ENCODE assay signal across 16 cellular contexts in the genomic region with DNA sequence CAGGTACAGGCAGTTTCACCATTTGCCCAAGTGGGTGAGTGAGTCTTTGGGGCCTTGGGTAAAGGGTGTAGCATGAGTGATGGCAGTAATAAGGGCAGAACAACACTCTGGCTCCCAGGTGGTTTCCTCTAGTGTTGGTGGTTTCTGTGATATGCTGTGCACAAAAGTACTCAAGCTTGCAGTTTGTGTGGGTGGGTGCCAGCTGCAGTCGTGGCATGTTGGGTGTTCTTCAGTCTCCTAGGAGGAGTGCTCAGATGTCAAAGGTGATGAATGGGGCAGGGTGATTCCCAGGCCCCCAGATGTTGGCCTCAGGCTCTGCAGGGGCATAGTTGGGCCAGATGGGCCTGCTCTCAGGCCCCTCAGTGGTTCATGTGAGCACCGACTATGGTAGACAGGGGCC.
A peak's percentile ranks its signal among the peaks of the same experiment; 100 is the strongest.
DNase-seq lines count a peak whose midpoint lies in the region; ATAC-seq and TF ChIP-seq lines count a peak whose summit lies in the region.
"Had no signal": no experiment of that assay in that cellular context is flagged by ENCODE, and none has a peak within 500 bp of the region (broad histone marks: within the 10 kb centered on the region; RNA-seq: fewer than 3 reads in every experiment).

No MANE protein-coding gene starts in this region.

- H3K27ac ChIP-seq in OCI-LY1 (ENCODE audit: low read depth, low read length, poor library complexity, severe bottlenecking) (peak overlapping the region; percentile 97), ascending aorta (no peak overlapping the region)
- H3K27ac ChIP-seq: parathyroid adenoma had no signal

- peaks cover 4% of the 10 kb centered on the region; the same call in 1 of the 2 replicates for H3F3A ChIP-seq in OCI-LY1 (ENCODE audit: insufficient read depth, low read length)

- peak; percentile 26 for DNase-seq in GM06990 (ENCODE audit: extremely low read depth, insufficient read length)
- no peak for DNase-seq in type B pancreatic cell (ENCODE audit: extremely low spot score, unreplicated experiment)
- DNase-seq in NCI-H345 (lab: John Stamatoyannopoulos, UW), result no peak
- no peak for DNase-seq in NCI-H748 treated with DMSO at 0.1 percent for 48 hours (lab: John Stamatoyannopoulos, UW)
- no peak for DNase-seq in ascending aorta (ENCODE audit: low spot score in 2 of 2)
- DNase-seq: activated CD8-positive, alpha-beta memory T cell treated with anti-CD3 and anti-CD28 coated beads, Interleukin-2, amount 50 U/mL, for 48 hours; DND-41; mesendoderm; NCI-H1092; NCI-H524 treated with DMSO at 0.1 percent for 48 hours had no signal

- no peak overlapping the region; the same call in 1 of the 2 replicates for H3K4me2 ChIP-seq in OCI-LY1 (ENCODE audit: low read length)

- H3K9me2 ChIP-seq in OCI-LY1 (ENCODE audit: low read depth, low read length), result no peaks in the 10 kb centered on the region

- H3K27me3 Mint-ChIP-seq in type B pancreatic cell, result no peaks in the 10 kb centered on the region

- H4K20me1 ChIP-seq in OCI-LY1 (ENCODE audit: insufficient read depth, low read length), result no peaks in the 10 kb centered on the region

- H3K4me3 ChIP-seq in GM06990 (replicated peaks; ENCODE audit: low read depth, low read length) (no peak overlapping the region), OCI-LY1 (ENCODE audit: low read depth, low read length, poor library complexity, severe bottlenecking) (no peak overlapping the region), ascending aorta (no peak overlapping the region)

- no peak for TF ChIP-seq CTCF in GM06990 (IDR thresholded peaks at IDR 0.05; ENCODE audit: insufficient read depth, low read length, poor library complexity, severe bottlenecking)
- TF ChIP-seq CTCF in OCI-LY1 (IDR thresholded peaks at IDR 0.05; ENCODE audit: low read length), result no peak
- TF ChIP-seq CTCF in type B pancreatic cell (conservative IDR thresholded peaks at IDR 0.05), result no peak
- TF ChIP-seq CTCF in ascending aorta (IDR thresholded peaks at IDR 0.05), result no peak

- H3K9me3 Mint-ChIP-seq in type B pancreatic cell, result peaks cover 8% of the 10 kb centered on the region

- H3K79me2 ChIP-seq in OCI-LY1 (ENCODE audit: insufficient read depth, low read length), result no peaks in the 10 kb centered on the region
- H3K79me2 ChIP-seq: parathyroid adenoma had no signal

- H3K36me3 Mint-ChIP-seq in type B pancreatic cell, result no peaks in the 10 kb centered on the region

- H3K9me3 ChIP-seq in OCI-LY1 (ENCODE audit: low read length), result no peaks in the 10 kb centered on the region
- peaks cover 0 to 36% of the 10 kb centered on the region in 2 donors for H3K9me3 ChIP-seq in ascending aorta

- H3K4me1 ChIP-seq in OCI-LY1 (ENCODE audit: insufficient read depth, low read length, severe bottlenecking) (peaks cover 43% of the 10 kb centered on the region), ascending aorta (no peaks in the 10 kb centered on the region)
- H3K4me1 ChIP-seq: parathyroid adenoma had no signal

- no peak overlapping the region for H3K4me3 Mint-ChIP-seq in type B pancreatic cell

- H3K36me3 ChIP-seq in GM06990 (ENCODE audit: control insufficient read depth, insufficient read depth, low read length), result no peaks in the 10 kb centered on the region
- no peaks in the 10 kb centered on the region for H3K36me3 ChIP-seq in OCI-LY1 (ENCODE audit: insufficient read depth, low read length)
- H3K36me3 ChIP-seq in ascending aorta, result no peaks in the 10 kb centered on the region

- H2AFZ ChIP-seq in OCI-LY1 (ENCODE audit: low read length), result no peak overlapping the region
- H2AFZ ChIP-seq: parathyroid adenoma had no signal

- H3K27ac Mint-ChIP-seq in type B pancreatic cell, result no peak overlapping the region

- intact Hi-C loops in ascending aorta (cut with DNase I), result no loop called here

- ATAC-seq in GM19351 (IDR thresholded peaks at IDR 0.05; ENCODE audit: unreplicated experiment), result peak; percentile 61
- ATAC-seq in HG02884 (IDR thresholded peaks at IDR 0.05; ENCODE audit: unreplicated experiment), result peak; percentile 71
- ATAC-seq: HCT116, Right ventricle myocardium inferior had no signal

- H3K27me3 ChIP-seq in GM06990 (replicated peaks; ENCODE audit: control insufficient read depth, insufficient read depth, low read length) (no peaks in the 10 kb centered on the region), OCI-LY1 (ENCODE audit: insufficient read depth, low read length) (no peaks in the 10 kb centered on the region), ascending aorta (no peaks in the 10 kb centered on the region)

- no peaks in the 10 kb centered on the region for H3K4me1 Mint-ChIP-seq in type B pancreatic cell (ENCODE audit: unreplicated experiment)

- no peak overlapping the region for H3K9ac ChIP-seq in OCI-LY1 (ENCODE audit: low read length)
- H3K9ac ChIP-seq: parathyroid adenoma had no signal
